In the genomic region with DNA sequence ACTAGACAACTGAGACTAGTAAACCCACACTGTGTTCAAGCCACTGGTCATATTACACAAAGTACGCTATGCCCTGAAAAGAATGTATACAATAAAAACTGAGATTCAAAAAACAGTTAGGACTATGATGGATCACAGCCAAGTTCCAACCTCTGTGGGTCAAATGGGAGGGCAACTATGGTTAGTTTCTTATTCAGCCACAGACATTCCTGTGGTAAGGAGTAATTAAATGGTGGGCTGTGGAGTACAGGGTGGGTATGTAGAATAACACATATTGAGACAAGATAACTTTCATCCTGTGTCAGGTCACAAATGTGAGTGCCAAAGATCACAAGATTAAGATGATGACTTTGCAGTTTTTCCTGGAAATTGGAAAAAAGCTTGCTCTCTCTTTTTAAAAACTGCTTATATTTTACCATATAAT, we compare ENCODE assay signal across 14 cellular contexts.
DNase-seq lines count a peak whose midpoint lies in the region; TF ChIP-seq lines count a peak whose summit lies in the region.
"Had no signal": no experiment of that assay in that cellular context is flagged by ENCODE, and none has a peak within 500 bp of the region (broad histone marks: within the 10 kb centered on the region; RNA-seq: fewer than 3 reads in every experiment).

No MANE protein-coding gene starts in this region.

- no peaks in the 10 kb centered on the region for H3K36me3 ChIP-seq in SJCRH30
- no peaks in the 10 kb centered on the region for H3K36me3 ChIP-seq in ovary

- intact Hi-C loops in ovary (cut with DNase I) = no loop called here

- H3K27me3 ChIP-seq in SJCRH30 (no peaks in the 10 kb centered on the region), ovary (no peaks in the 10 kb centered on the region)
- H3K27me3 ChIP-seq: testis had no signal

- no peak for TF ChIP-seq EP300 in ovary (IDR thresholded peaks at IDR 0.05)

- no peak overlapping the region for H3K27ac ChIP-seq in SJCRH30
- no peak overlapping the region for H3K27ac ChIP-seq in ovary
- H3K27ac ChIP-seq: testis had no signal

- H3K9me3 ChIP-seq in SJCRH30 (replicated peaks) (no peaks in the 10 kb centered on the region), ovary (no peaks in the 10 kb centered on the region)
- H3K9me3 ChIP-seq: testis had no signal

- H3K4me1 ChIP-seq in SJCRH30 (peaks cover 17% of the 10 kb centered on the region), ovary (ENCODE audit: insufficient read depth) (no peaks in the 10 kb centered on the region)
- H3K4me1 ChIP-seq: testis had no signal

- WGBS in ovary, 3 donors = 10 to 27% (median 20%) methylated on average over 1 of the region's 1 CpG

- H3K4me3 ChIP-seq in SJCRH30 (no peak overlapping the region), fibroblast of pulmonary artery (replicated peaks; ENCODE audit: low read depth, low read length) (no peak overlapping the region), ovary (no peak overlapping the region)
- H3K4me3 ChIP-seq: testis had no signal

- DNase-seq in NCI-H2196 (lab: John Stamatoyannopoulos, UW; ENCODE audit: unreplicated experiment) (peak; percentile 3), NCI-H2196 treated with DMSO at 0.1 percent for 48 hours (lab: John Stamatoyannopoulos, UW; ENCODE audit: unreplicated experiment) (no peak), SJCRH30 (peak; percentile 77 to 92), fibroblast of pulmonary artery (ENCODE audit: low read depth) (peak; percentile 73), smooth muscle cell of the brain vasculature (ENCODE audit: low read depth, low spot score) (peak; percentile 65), ovary (no peak)
- DNase-seq in activated CD8-positive, alpha-beta memory T cell treated with anti-CD3 and anti-CD28 coated beads for 24 hours = no peak
- no peak for DNase-seq in stimulated activated CD4-positive, alpha-beta T cell treated with anti-CD3 and anti-CD28 coated beads, Interleukin-4, amount 100 ng/mL, for 24 hours
- DNase-seq: 8988T; caudate nucleus; hippocampal formation; naive thymus-derived CD8-positive, alpha-beta T cell; NCI-H2171; testis had no signal

- TF ChIP-seq CTCF in fibroblast of pulmonary artery (IDR thresholded peaks at IDR 0.05; ENCODE audit: low read length, missing control alignments) = no peak
- no peak for TF ChIP-seq CTCF in ovary (IDR thresholded peaks at IDR 0.05)

- TF ChIP-seq POLR2A in ovary (IDR thresholded peaks at IDR 0.05) = no peak

Comparison
In these comparisons a context has a peak if more than half of its experiments do, and no peak if none do; other contexts are left out.
1. DNase-seq: peak in NCI-H2196 (single experiment), SJCRH30 (2 of 2), fibroblast of pulmonary artery (single experiment) and smooth muscle cell of the brain vasculature (single experiment); none in NCI-H2196 treated with DMSO at 0.1 percent for 48 hours (single experiment), ovary (0 of 5), activated CD8-positive, alpha-beta memory T cell treated with anti-CD3 and anti-CD28 coated beads for 24 hours (single experiment) and stimulated activated CD4-positive, alpha-beta T cell treated with anti-CD3 and anti-CD28 coated beads, Interleukin-4, amount 100 ng/mL, for 24 hours (single experiment).